In genomic region chr12:6374781-6375150, GRCh38 we compare ENCODE assay signal across 10 cellular contexts. TPM values are rescaled to one million over a fixed set of nuclear protein-coding genes. Genes with fewer than 3 reads are reported as not detected.
DNase-seq lines count a peak whose midpoint lies in the region; ATAC-seq and TF ChIP-seq lines count a peak whose summit lies in the region.
"Had no signal": no experiment of that assay in that cellular context is flagged by ENCODE, and none has a peak within 500 bp of the region (broad histone marks: within the 10 kb centered on the region; RNA-seq: fewer than 3 reads in every experiment).

No MANE protein-coding gene starts in this region.

- H3K27me3 Mint-ChIP-seq in Calu3 (ENCODE audit: unreplicated experiment) (no peaks in the 10 kb centered on the region), progenitor cell of endocrine pancreas (peaks cover 18% of the 10 kb centered on the region)

- H3K27ac ChIP-seq in VCaP: peak overlapping the region; percentile 42; the same call in 1 of the 2 replicates
- H3K27ac ChIP-seq: BLaER1 had no signal

- peak overlapping the region; percentile 50 for H3K27ac Mint-ChIP-seq in Calu3 (ENCODE audit: unreplicated experiment)
- H3K27ac Mint-ChIP-seq in progenitor cell of endocrine pancreas: peak overlapping the region; percentile 91

- peaks cover 56% of the 10 kb centered on the region for H3K36me3 Mint-ChIP-seq in Calu3 (ENCODE audit: insufficient read depth, unreplicated experiment)
- no peaks in the 10 kb centered on the region for H3K36me3 Mint-ChIP-seq in progenitor cell of endocrine pancreas (ENCODE audit: insufficient read depth)

- H3K4me3 Mint-ChIP-seq in Calu3 (ENCODE audit: low read depth, unreplicated experiment) (peak overlapping the region; percentile 67), progenitor cell of endocrine pancreas (ENCODE audit: low read depth) (peak overlapping the region; percentile 57)

- DNase-seq in Calu3 (no peak), progenitor cell of endocrine pancreas (ENCODE audit: low spot score, unreplicated experiment) (no peak), ureter (ENCODE audit: low spot score) (no peak), G401 (ENCODE audit: low spot score) (no peak)

- ATAC-seq in HG03045 (IDR thresholded peaks at IDR 0.05; ENCODE audit: unreplicated experiment) (no peak), SK-N-SH treated with all-trans-retinoic acid at 6 μM for 48 hours (no peak)

- in situ Hi-C loops in G401 (cut with HindIII; ENCODE audit: low sequenced_read_pairs): no loop called here

- H3K4me1 Mint-ChIP-seq in Calu3 (ENCODE audit: low read depth, unreplicated experiment): peaks cover 75% of the 10 kb centered on the region
- peaks cover 67% of the 10 kb centered on the region for H3K4me1 Mint-ChIP-seq in progenitor cell of endocrine pancreas (ENCODE audit: low read depth)

- H3K9me3 Mint-ChIP-seq in Calu3 (ENCODE audit: low read depth, unreplicated experiment) (no peaks in the 10 kb centered on the region), progenitor cell of endocrine pancreas (ENCODE audit: low read depth) (no peaks in the 10 kb centered on the region)

- no TSS peak for BruUV-seq in Calu3 (replicated peaks; lab: Mats Ljungman, UMichigan)

- CTCF ChIA-PET in Calu3 (lab: Charles Lee): interaction anchor here (0.6 to 1.4 kb wide), 7 partner anchors 12 to 314 kb away, joined by 3 to 7 read pairs (median 4); partner anchors contain the start of gene ZNF384

- intact Hi-C loops in Calu3 (cut with micrococcal nuclease; ENCODE audit: unreplicated experiment): loop anchor here (10.0 kb wide), 2 partner anchors 50 to 160 kb away; no protein-coding TSS in a partner anchor

- H3K4me3 ChIP-seq in iPS-11a (ENCODE audit: low read depth, low read length): peak overlapping the region; percentile 57
- H3K4me3 ChIP-seq: ascending aorta, BLaER1 had no signal

- no peak for TF ChIP-seq CTCF in Calu3 (IDR thresholded peaks at IDR 0.05; ENCODE audit: unreplicated experiment)
- no peak for TF ChIP-seq CTCF in VCaP (conservative IDR thresholded peaks at IDR 0.05)
- TF ChIP-seq CTCF in progenitor cell of endocrine pancreas (IDR thresholded peaks at IDR 0.05; ENCODE audit: unreplicated experiment): no peak

TF ChIP-seq in SK-N-SH treated with all-trans-retinoic acid at 6 μM for 48 hours, 23 proteins besides CTCF, POLR2A, EP300 and RAD21:
- no peak for TF ChIP-seq ZFP30 (CRISPR knock-in tag; IDR thresholded peaks at IDR 0.05)
- TF ChIP-seq OSR1 (CRISPR knock-in tag; IDR thresholded peaks at IDR 0.05): no peak
- TF ChIP-seq, protein P1, sequence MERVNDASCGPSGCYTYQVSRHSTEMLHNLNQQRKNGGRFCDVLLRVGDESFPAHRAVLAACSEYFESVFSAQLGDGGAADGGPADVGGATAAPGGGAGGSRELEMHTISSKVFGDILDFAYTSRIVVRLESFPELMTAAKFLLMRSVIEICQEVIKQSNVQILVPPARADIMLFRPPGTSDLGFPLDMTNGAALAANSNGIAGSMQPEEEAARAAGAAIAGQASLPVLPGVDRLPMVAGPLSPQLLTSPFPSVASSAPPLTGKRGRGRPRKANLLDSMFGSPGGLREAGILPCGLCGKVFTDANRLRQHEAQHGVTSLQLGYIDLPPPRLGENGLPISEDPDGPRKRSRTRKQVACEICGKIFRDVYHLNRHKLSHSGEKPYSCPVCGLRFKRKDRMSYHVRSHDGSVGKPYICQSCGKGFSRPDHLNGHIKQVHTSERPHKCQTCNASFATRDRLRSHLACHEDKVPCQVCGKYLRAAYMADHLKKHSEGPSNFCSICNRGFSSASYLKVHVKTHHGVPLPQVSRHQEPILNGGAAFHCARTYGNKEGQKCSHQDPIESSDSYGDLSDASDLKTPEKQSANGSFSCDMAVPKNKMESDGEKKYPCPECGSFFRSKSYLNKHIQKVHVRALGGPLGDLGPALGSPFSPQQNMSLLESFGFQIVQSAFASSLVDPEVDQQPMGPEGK (CRISPR knock-in tag; IDR thresholded peaks at IDR 0.05; ENCODE audit: borderline replicate concordance): no peak
- TF ChIP-seq CSDC2 (CRISPR knock-in tag; IDR thresholded peaks at IDR 0.05): no peak
- no peak for TF ChIP-seq ZNF70 (CRISPR knock-in tag; IDR thresholded peaks at IDR 0.05)
- no peak for TF ChIP-seq ESRRG (CRISPR knock-in tag; IDR thresholded peaks at IDR 0.05)

RNA-seq across cellular contexts. Expression of gene SCNN1A, which starts 0.6 kb away (rescaled TPM):
- total RNA-seq in Calu3 (2022) (36.5 and 53.5 TPM in 2 replicates), progenitor cell of endocrine pancreas (14.3 and 23.1 TPM in 2 replicates), ureter (63.8 TPM)
- 28.7 and 67.9 TPM in 2 replicates for total RNA-seq in G401 (2014; rRNA removed; shearing (Covaris generic))

RNA-seq across cellular contexts. Expression of gene LTBR, which starts 9.2 kb away (rescaled TPM):
- total RNA-seq in Calu3 (2022) (165 and 167 TPM in 2 replicates), progenitor cell of endocrine pancreas (17.8 and 18.3 TPM in 2 replicates), ureter (167 TPM)
- 0.86 and 10.1 TPM in 2 replicates for total RNA-seq in G401 (2014; rRNA removed; shearing (Covaris generic))

RNA-seq across cellular contexts. Expression of gene TNFRSF1A, which starts 32.9 kb away (rescaled TPM):
- 76.7 and 79.3 TPM in 2 replicates for total RNA-seq in Calu3 (2022)
- total RNA-seq in progenitor cell of endocrine pancreas: 67.5 and 68.8 TPM in 2 replicates
- 177 TPM for total RNA-seq in ureter
- total RNA-seq in G401 (2014; rRNA removed; shearing (Covaris generic)): 87.6 and 118 TPM in 2 replicates
